ENCODE assay signal across 20 cellular contexts in the genomic region with DNA sequence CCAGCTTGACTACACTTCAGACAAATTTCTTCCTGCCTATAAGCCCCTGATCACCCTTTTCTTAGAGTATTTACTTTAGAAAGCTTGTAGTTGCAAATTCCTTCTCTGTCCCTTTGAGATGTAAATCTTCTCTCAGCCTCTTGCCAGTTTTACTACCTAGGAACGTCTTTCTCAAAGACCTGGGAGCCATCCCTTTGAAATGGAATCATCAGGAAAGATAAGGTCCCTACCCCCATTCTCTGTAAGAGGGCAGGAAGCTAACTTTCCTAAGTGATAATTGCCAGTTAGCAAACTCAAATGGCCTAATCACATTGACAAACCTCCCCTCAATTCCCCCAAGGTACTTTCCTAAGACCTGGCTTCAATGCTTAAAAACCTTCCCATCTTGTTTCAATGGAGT.
"Had no signal": no experiment of that assay in that cellular context is flagged by ENCODE, and none has a peak within 500 bp of the region (broad histone marks: within the 10 kb centered on the region; RNA-seq: fewer than 3 reads in every experiment).

No MANE protein-coding gene starts in this region.

- H3K4me3 ChIP-seq: colonic mucosa, dorsolateral prefrontal cortex, esophagus muscularis mucosa, thoracic aorta, vagina had no signal

- DNase-seq: activated CD4-positive, alpha-beta memory T cell treated with anti-CD3 and anti-CD28 coated beads, Interleukin-2, amount 10 ng/mL, durations not matched to agents 7 days and 5 days; activated CD4-positive, alpha-beta T cell treated with anti-CD3 and anti-CD28 coated beads, Interleukin-2, amount 10 ng/mL, durations not matched to agents 24 days and 14 days; activated effector memory CD4-positive, alpha-beta T cell treated with Interleukin-2 at 50 U/mL for 16 hours; activated naive CD4-positive, alpha-beta T cell treated with anti-CD3 and anti-CD28 coated beads, Interleukin-2, amount 10 ng/mL, durations not matched to agents 7 days and 5 days; activated T-cell treated with anti-CD3 and anti-CD28 coated beads, Interleukin-2, amount 50 U/mL, for 72 hours; amygdala; colonic mucosa; dorsolateral prefrontal cortex; effector memory CD8-positive, alpha-beta T cell; glutamatergic neuron; hippocampal formation; naive B cell; small intestine; stimulated activated CD4-positive, alpha-beta T cell treated with anti-CD3 and anti-CD28 coated beads, Interleukin-2, amount 100 ng/mL, for 48 hours; stimulated activated CD8-positive, alpha-beta memory T cell treated with anti-CD3 and anti-CD28 coated beads, Interleukin-4, amount 100 ng/mL, for 48 hours; stimulated activated naive CD4-positive, alpha-beta T cell had no signal

- H3K27ac ChIP-seq: colonic mucosa, dorsolateral prefrontal cortex, esophagus muscularis mucosa, thoracic aorta, vagina had no signal

- H3K9me3 ChIP-seq: colonic mucosa, esophagus muscularis mucosa, thoracic aorta, vagina had no signal

- H3K36me3 ChIP-seq: colonic mucosa, esophagus muscularis mucosa, thoracic aorta, vagina had no signal

- ATAC-seq: activated CD4-positive, CD25-positive, alpha-beta regulatory T cell treated with anti-CD3 and anti-CD28 coated beads, Interleukin-2, amount 50 U/mL, for 24 hours; activated T-cell treated with anti-CD3 and anti-CD28 coated beads, Interleukin-2, amount 50 U/mL, for 72 hours; effector memory CD8-positive, alpha-beta T cell had no signal

- H3K4me1 ChIP-seq: colonic mucosa, vagina had no signal

- H3K27me3 ChIP-seq: colonic mucosa, esophagus muscularis mucosa, vagina had no signal
